Comparison of ENCODE assay signal across 33 cellular contexts in the genomic region with DNA sequence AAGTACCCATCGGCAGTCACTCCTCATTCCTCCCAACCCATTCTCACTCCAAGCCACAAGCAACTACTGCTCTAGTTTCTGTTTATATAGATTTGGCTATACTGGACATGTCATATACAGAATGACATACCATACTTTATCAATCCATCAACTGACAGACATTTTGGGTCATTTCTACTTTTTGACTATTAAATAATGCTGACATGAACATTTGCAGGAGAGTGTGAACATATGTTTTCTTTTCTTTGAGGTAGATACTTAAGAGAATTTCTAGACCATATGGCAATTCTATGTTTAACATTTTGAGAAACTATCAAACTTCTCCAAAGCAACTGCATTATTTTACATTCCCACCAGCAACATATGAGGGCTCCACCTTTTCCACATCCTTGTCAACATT. TPM values are rescaled to one million over a fixed set of nuclear protein-coding genes. Genes with fewer than 3 reads are reported as not detected.
DNase-seq lines count a peak whose midpoint lies in the region; ATAC-seq, FAIRE-seq and TF ChIP-seq lines count a peak whose summit lies in the region.
"Had no signal": no experiment of that assay in that cellular context is flagged by ENCODE, and none has a peak within 500 bp of the region (broad histone marks: within the 10 kb centered on the region; RNA-seq: fewer than 3 reads in every experiment).

No MANE protein-coding gene starts in this region.

- H3K9me3 Mint-ChIP-seq in activated CD8-positive, alpha-beta memory T cell treated with anti-CD3 and anti-CD28 coated beads, Interleukin-2, amount 10 ng/mL, durations not matched to agents 7 days and 5 days (ENCODE audit: low read depth), result no peaks in the 10 kb centered on the region
- no peaks in the 10 kb centered on the region for H3K9me3 Mint-ChIP-seq in H9
- H3K9me3 Mint-ChIP-seq: CD14-positive monocyte; CD4-positive, alpha-beta memory T cell; CD4-positive, CD25-positive, alpha-beta regulatory T cell; CD8-positive, alpha-beta memory T cell had no signal

- no peaks in the 10 kb centered on the region for H3K9me1 ChIP-seq in IMR-90 (ENCODE audit: insufficient read depth, low read length)

- no peak overlapping the region for H2BK120ac ChIP-seq in IMR-90 (ENCODE audit: low read depth, low read length)
- no peak overlapping the region for H2BK120ac ChIP-seq in H9 (ENCODE audit: low read depth, low read length, poor library complexity, severe bottlenecking)

- H3F3A ChIP-seq in PC-3 (ENCODE audit: low read length, unreplicated experiment), result no peaks in the 10 kb centered on the region

- H3K27me3 ChIP-seq in IMR-90 (ENCODE audit: control insufficient read depth, insufficient read depth, low read length) (no peaks in the 10 kb centered on the region), PC-3 (ENCODE audit: low read length) (no peaks in the 10 kb centered on the region), H9 (ENCODE audit: insufficient read depth, low read length) (no peaks in the 10 kb centered on the region)
- H3K27me3 ChIP-seq: BE2C, BLaER1 had no signal

- CTCF ChIA-PET in activated CD8-positive, alpha-beta memory T cell treated with anti-CD3 and anti-CD28 coated beads, Interleukin-2, amount 10 ng/mL, durations not matched to agents 7 days and 5 days (lab: Charles Lee), result interaction anchor here (0.8 kb wide), 1 partner anchor 46 kb away, joined by 3 read pairs; no protein-coding TSS in a partner anchor
- CTCF ChIA-PET in A549 (lab: Yijun Ruan, JAX), result no interaction called here
- CTCF ChIA-PET in IMR-90 (lab: Yijun Ruan, JAX), result no interaction called here
- CTCF ChIA-PET in PC-3 (lab: Charles Lee), result no interaction called here

- TF ChIP-seq CTCF in A549 (IDR thresholded peaks at IDR 0.05), result no peak
- TF ChIP-seq CTCF in IMR-90 (conservative IDR thresholded peaks at IDR 0.05; ENCODE audit: low read depth, low read length), result no peak
- no peak for TF ChIP-seq CTCF in PC-3 (conservative IDR thresholded peaks at IDR 0.05; ENCODE audit: low read depth, low read length)
- TF ChIP-seq CTCF in H9 (conservative IDR thresholded peaks at IDR 0.05), result no peak

- no peak overlapping the region for H4K8ac ChIP-seq in IMR-90 (ENCODE audit: low read depth in 2 of 2, low read length in 2 of 2)
- no peak overlapping the region for H4K8ac ChIP-seq in H9 (replicated peaks; ENCODE audit: insufficient read length, low read depth, low read length)

- H3K9me3 ChIP-seq in A549, result no peaks in the 10 kb centered on the region
- no peaks in the 10 kb centered on the region for H3K9me3 ChIP-seq in IMR-90 (ENCODE audit: control insufficient read depth, insufficient read depth, low read length)
- no peaks in the 10 kb centered on the region for H3K9me3 ChIP-seq in PC-3 (ENCODE audit: low read length)
- no peaks in the 10 kb centered on the region for H3K9me3 ChIP-seq in H9 (ENCODE audit: control insufficient read depth, low read depth, low read length)
- H3K9me3 ChIP-seq: BE2C, BLaER1 had no signal

- no peak overlapping the region for H4K5ac ChIP-seq in IMR-90 (ENCODE audit: low read depth, low read length)
- H4K5ac ChIP-seq in H9 (ENCODE audit: insufficient read length, low read depth, low read length), result no peak overlapping the region

- TF ChIP-seq POLR2A in A549 (IDR thresholded peaks at IDR 0.05; ENCODE audit: low read length) (no peak), IMR-90 (IDR thresholded peaks at IDR 0.05; ENCODE audit: low read depth, low read length) (no peak)

- H2BK20ac ChIP-seq in IMR-90 (ENCODE audit: low read depth, low read length) (no peak overlapping the region), H9 (ENCODE audit: low read depth, low read length, poor library complexity, severe bottlenecking) (no peak overlapping the region)

- no peak overlapping the region for H3K23ac ChIP-seq in IMR-90 (ENCODE audit: low read depth, low read length)
- H3K23ac ChIP-seq in H9 (ENCODE audit: insufficient read length, low read depth, low read length), result no peak overlapping the region

- TF ChIP-seq RAD21 in A549 (conservative IDR thresholded peaks at IDR 0.05 in 1 of 2, IDR thresholded peaks at IDR 0.05 in 1 of 2) (no peak), IMR-90 (IDR thresholded peaks at IDR 0.05; ENCODE audit: low read length) (no peak)

- H3K4ac ChIP-seq in IMR-90 (ENCODE audit: low read depth, low read length), result no peak overlapping the region
- no peak overlapping the region for H3K4ac ChIP-seq in H9 (ENCODE audit: low read depth, low read length)

- no peak overlapping the region for H2AK9ac ChIP-seq in IMR-90 (replicated peaks; ENCODE audit: low read depth, low read length, poor library complexity)

- H3K18ac ChIP-seq in IMR-90 (ENCODE audit: low read depth, low read length), result no peak overlapping the region
- H3K18ac ChIP-seq in H9 (ENCODE audit: insufficient read length, low read depth, low read length), result no peak overlapping the region

- H3K36me3 Mint-ChIP-seq in activated CD8-positive, alpha-beta memory T cell treated with anti-CD3 and anti-CD28 coated beads, Interleukin-2, amount 10 ng/mL, durations not matched to agents 7 days and 5 days, result no peaks in the 10 kb centered on the region
- H3K36me3 Mint-ChIP-seq in H9 (ENCODE audit: insufficient read depth in 1 of 3, low read depth in 3 of 3), result peaks cover 0 to 4% (median 0%) of the 10 kb centered on the region in 3 experiments; a peak in 2 of 7 replicates
- H3K36me3 Mint-ChIP-seq: CD14-positive monocyte had no signal

- TF ChIP-seq EP300 in A549 (IDR thresholded peaks at IDR 0.05), result no peak

- peaks cover 12% of the 10 kb centered on the region for H3K4me1 Mint-ChIP-seq in activated CD8-positive, alpha-beta memory T cell treated with anti-CD3 and anti-CD28 coated beads, Interleukin-2, amount 10 ng/mL, durations not matched to agents 7 days and 5 days
- 0 out of 4 replicates have a peak, but pooled peaks cover 0 to 3% of the 10 kb centered on the region in 2 experiments for H3K4me1 Mint-ChIP-seq in H9
- H3K4me1 Mint-ChIP-seq: CD14-positive monocyte; CD4-positive, alpha-beta memory T cell; CD8-positive, alpha-beta memory T cell had no signal

- no peak overlapping the region for H3T11ph ChIP-seq in H9 (ENCODE audit: low read length)

- no peak overlapping the region for H3K27ac Mint-ChIP-seq in activated CD8-positive, alpha-beta memory T cell treated with anti-CD3 and anti-CD28 coated beads, Interleukin-2, amount 10 ng/mL, durations not matched to agents 7 days and 5 days
- no peak overlapping the region for H3K27ac Mint-ChIP-seq in H9
- H3K27ac Mint-ChIP-seq: CD14-positive monocyte had no signal

- H3K14ac ChIP-seq in IMR-90 (replicated peaks; ENCODE audit: low read depth, low read length) (no peak overlapping the region), H9 (ENCODE audit: insufficient read depth, low read length) (no peak overlapping the region)

- H3K79me1 ChIP-seq in IMR-90 (ENCODE audit: low read depth in 1 of 2, low read length in 2 of 2) (no peaks in the 10 kb centered on the region), H9 (ENCODE audit: insufficient read depth, low read depth, low read length, poor library complexity, severe bottlenecking) (no peaks in the 10 kb centered on the region)

- DNase-seq in activated CD8-positive, alpha-beta memory T cell treated with anti-CD3 and anti-CD28 coated beads, Interleukin-2, amount 50 U/mL, for 48 hours, result peak; percentile 4
- DNase-seq in activated CD8-positive, alpha-beta memory T cell treated with anti-CD3 and anti-CD28 coated beads, Interleukin-2, amount 10 ng/mL, durations not matched to agents 7 days and 5 days, result no peak
- DNase-seq in A549 (ENCODE audit: low read depth in 1 of 2, low spot score in 1 of 2) (no peak), IMR-90 (no peak), PC-3 (no peak), H9 (no peak), hippocampal formation (lab: John Stamatoyannopoulos, UW) (no peak)
- DNase-seq: ACHN; BE2C; C1 segment of cervical spinal cord; CD4-positive, alpha-beta memory T cell; CD4-positive, CD25-positive, alpha-beta regulatory T cell; CD8-positive, alpha-beta memory T cell; COR-L47; DMS 273 treated with DMSO at 0.1 percent for 48 hours; DMS153; DMS53; DMS79; DND-41; EL; GDM1 had no signal

- H2AK5ac ChIP-seq in IMR-90 (ENCODE audit: low read depth, low read length) (no peak overlapping the region), H9 (ENCODE audit: insufficient read length, low read length) (no peak overlapping the region)

- H3K4me3 ChIP-seq in A549, result no peak overlapping the region
- H3K4me3 ChIP-seq in IMR-90 (ENCODE audit: insufficient read depth, low read depth, low read length), result no peak overlapping the region
- H3K4me3 ChIP-seq in PC-3 (ENCODE audit: low read length), result no peak overlapping the region
- H3K4me3 ChIP-seq: BLaER1, GM12878 had no signal

- BruUV-seq in IMR-90 (replicated peaks; lab: Mats Ljungman, UMichigan) (no TSS peak), PC-3 (replicated peaks; lab: Mats Ljungman, UMichigan) (no TSS peak)

- H3K27ac ChIP-seq in A549, result no peak overlapping the region
- H3K27ac ChIP-seq in IMR-90 (ENCODE audit: insufficient read depth, low read length), result no peak overlapping the region
- H3K27ac ChIP-seq in PC-3 (ENCODE audit: low read length), result no peak overlapping the region
- no peak overlapping the region for H3K27ac ChIP-seq in H9 (ENCODE audit: insufficient read length, low read depth, low read length)
- H3K27ac ChIP-seq: 22Rv1, BLaER1 had no signal

- no peaks in the 10 kb centered on the region for H3K9me2 ChIP-seq in PC-3 (replicated peaks; ENCODE audit: low read length)

- no peak overlapping the region for H2BK5ac ChIP-seq in IMR-90 (ENCODE audit: low read depth, low read length, poor library complexity, severe bottlenecking)
- H2BK5ac ChIP-seq in H9 (ENCODE audit: insufficient read length, low read length), result no peak overlapping the region

- no peak overlapping the region for H3K4me3 Mint-ChIP-seq in activated CD8-positive, alpha-beta memory T cell treated with anti-CD3 and anti-CD28 coated beads, Interleukin-2, amount 10 ng/mL, durations not matched to agents 7 days and 5 days
- H3K4me3 Mint-ChIP-seq in H9, result no peak overlapping the region
- H3K4me3 Mint-ChIP-seq: CD14-positive monocyte; CD4-positive, alpha-beta memory T cell; CD4-positive, CD25-positive, alpha-beta regulatory T cell; CD8-positive, alpha-beta memory T cell had no signal

- in situ Hi-C loops in IMR-90 (cut with MboI; ENCODE audit: low sequenced_read_pairs), result no loop called here

- H3K9ac ChIP-seq in IMR-90 (ENCODE audit: low read depth, low read length) (no peak overlapping the region), PC-3 (ENCODE audit: low read length) (no peak overlapping the region), H9 (ENCODE audit: extremely low read depth, insufficient read length, low read length) (no peak overlapping the region)
- H3K9ac ChIP-seq: BLaER1 had no signal

- H2BK15ac ChIP-seq in IMR-90 (ENCODE audit: low read depth, low read length) (no peak overlapping the region), H9 (ENCODE audit: low read depth, low read length) (no peak overlapping the region)

- dilution Hi-C loops in IMR-90 (cut with HindIII; ENCODE audit: low sequenced_read_pairs, unreplicated experiment), result no loop called here

- H4K20me1 ChIP-seq in IMR-90 (ENCODE audit: insufficient read depth, low read length) (no peaks in the 10 kb centered on the region), PC-3 (ENCODE audit: low read length) (no peaks in the 10 kb centered on the region), H9 (ENCODE audit: control insufficient read depth, insufficient read depth, insufficient read length) (no peaks in the 10 kb centered on the region)
- H4K20me1 ChIP-seq: BLaER1 had no signal

- H3K23me2 ChIP-seq in H9 (ENCODE audit: insufficient read length, low read depth, low read length, poor library complexity, severe bottlenecking), result no peaks in the 10 kb centered on the region

- H4K91ac ChIP-seq in IMR-90 (ENCODE audit: insufficient read depth, low read depth, low read length) (no peak overlapping the region), H9 (ENCODE audit: insufficient read length, low read depth, low read length) (no peak overlapping the region)

- H3K79me2 ChIP-seq in PC-3 (ENCODE audit: low read length), result no peaks in the 10 kb centered on the region
- H3K79me2 ChIP-seq in H9 (ENCODE audit: insufficient read depth, low read length), result no peaks in the 10 kb centered on the region

- POLR2A ChIA-PET in A549 (lab: Yijun Ruan, JAX) (no interaction called here), IMR-90 (lab: Charles Lee; ENCODE audit: unreplicated experiment) (no interaction called here), PC-3 (lab: Charles Lee; ENCODE audit: unreplicated experiment) (no interaction called here)

- no peaks in the 10 kb centered on the region for H3K27me3 Mint-ChIP-seq in activated CD8-positive, alpha-beta memory T cell treated with anti-CD3 and anti-CD28 coated beads, Interleukin-2, amount 10 ng/mL, durations not matched to agents 7 days and 5 days
- H3K27me3 Mint-ChIP-seq in H9 (ENCODE audit: low read depth), result no peaks in the 10 kb centered on the region
- H3K27me3 Mint-ChIP-seq: CD4-positive, alpha-beta memory T cell; CD8-positive, alpha-beta memory T cell had no signal

- intact Hi-C loops in IMR-90 (cut with micrococcal nuclease) (no loop called here), PC-3 (cut with micrococcal nuclease) (no loop called here)

- no peak for ATAC-seq in activated CD8-positive, alpha-beta memory T cell treated with anti-CD3 and anti-CD28 coated beads, Interleukin-2, amount 10 ng/mL, durations not matched to agents 7 days and 5 days
- ATAC-seq in A549 (no peak), IMR-90 (ENCODE audit: low read depth) (no peak), PC-3 (peak; percentile 40), HG02798 (IDR thresholded peaks at IDR 0.05; ENCODE audit: poor library complexity, unreplicated experiment) (no peak)
- ATAC-seq: GM12878 had no signal

- H3K4me2 ChIP-seq in A549, result no peak overlapping the region
- no peak overlapping the region for H3K4me2 ChIP-seq in IMR-90 (ENCODE audit: low read depth, low read length)
- H3K4me2 ChIP-seq in PC-3 (ENCODE audit: low read length), result no peak overlapping the region
- no peak overlapping the region for H3K4me2 ChIP-seq in H9 (ENCODE audit: insufficient read depth, insufficient read length, low read length)
- H3K4me2 ChIP-seq: BLaER1 had no signal

- H3K4me1 ChIP-seq in A549 (no peaks in the 10 kb centered on the region), IMR-90 (ENCODE audit: control insufficient read depth, insufficient read depth, low read length) (no peaks in the 10 kb centered on the region), PC-3 (ENCODE audit: insufficient read depth, low read length) (no peaks in the 10 kb centered on the region), H9 (ENCODE audit: insufficient read depth, low read length) (no peaks in the 10 kb centered on the region)
- H3K4me1 ChIP-seq: BE2C, BLaER1 had no signal

- no peak overlapping the region for H2BK12ac ChIP-seq in H9 (ENCODE audit: insufficient read length, low read depth, low read length)

- H3K36me3 ChIP-seq in IMR-90 (ENCODE audit: control insufficient read depth, insufficient read depth, low read length), result no peaks in the 10 kb centered on the region
- no peaks in the 10 kb centered on the region for H3K36me3 ChIP-seq in PC-3 (ENCODE audit: low read depth, low read length)
- H3K36me3 ChIP-seq: BE2C, BLaER1 had no signal

- 94% methylated on average over 1 of the region's 1 CpG for WGBS in A549 (ENCODE audit: missing lambda C conversion rate)
- WGBS in IMR-90 (ENCODE audit: extremely low coverage in 2 of 2, insufficient read length in 1 of 2), 2 experiments, result no CpG with 5 or more reads among the region's 1 CpG
- no CpG with 5 or more reads among the region's 1 CpG for WGBS in H9 (ENCODE audit: extremely low coverage, insufficient read length, low lambda C conversion rate)

- FAIRE-seq in A549 (lab: Jason Lieb, UNC), result no peak
- FAIRE-seq: GM12878, GM12892, GM19239 had no signal

- no peak overlapping the region for H3K56ac ChIP-seq in IMR-90 (ENCODE audit: extremely low read depth, insufficient read depth, low read length)
- no peak overlapping the region for H3K56ac ChIP-seq in H9 (ENCODE audit: insufficient read length, low read depth, low read length)

- H2AFZ ChIP-seq in IMR-90 (replicated peaks; ENCODE audit: low read length, poor library complexity), result no peak overlapping the region
- H2AFZ ChIP-seq in PC-3 (ENCODE audit: low read length), result no peak overlapping the region
- H2AFZ ChIP-seq in H9 (ENCODE audit: low read length), result no peak overlapping the region

RNA-seq across cellular contexts. Expression of gene NMUR1, which starts 32.6 kb away (rescaled TPM):
- 1 to 10 TPM; 3.6 to 8.6 TPM for total RNA-seq in activated CD8-positive, alpha-beta memory T cell treated with anti-CD3 and anti-CD28 coated beads, Interleukin-2, amount 10 ng/mL, durations not matched to agents 7 days and 5 days
- polyA plus RNA-seq in A549 (2011; rRNA removed) (0.05 TPM in 1 of 2 replicates, not detected in the other), A549 (2017; fragmentation: RNase III; extraction: RNeasy Plus Mini Kit Qiagen cat#74134 plus additional on column Dnase treatment) (not detected in 3 replicates), IMR-90 (2012; rRNA removed) (not detected in 2 replicates)
- 0.03 TPM in 2 replicates for polyA plus RNA-seq in A549 (2012; cell fraction: cytosol; rRNA removed)
- polyA plus RNA-seq in A549 (2012; cell fraction: nucleus; rRNA removed), result 0.05 and 0.10 TPM in 2 replicates
- not detected in 2 replicates for polyA minus RNA-seq in A549 (2011; rRNA and poly(A)+ RNA removed)
- total RNA-seq in IMR-90 (2012; rRNA removed) (not detected in 2 replicates), PC-3 (2014; rRNA removed) (0.17 TPM in 1 of 2 replicates, not detected in the other), H9 (2021) (0.13 and 0.20 TPM in 2 replicates)
- polyA plus RNA-seq in IMR-90 (2012; cell fraction: cytosol; rRNA removed), result not detected in 2 replicates
- not detected in 2 replicates for polyA plus RNA-seq in IMR-90 (2012; cell fraction: nucleus; rRNA removed; ENCODE audit: low replicate concordance)
- total RNA-seq: A172; A673; CD4-positive, alpha-beta memory T cell; Daoy; G401 had no signal
- polyA plus RNA-seq: AG04450, CD14-positive monocyte had no signal

RNA-seq across cellular contexts. Expression of gene NCL, which starts 33.4 kb away (rescaled TPM):
- 100 to 1,000 TPM; 634 to 820 TPM for total RNA-seq in activated CD8-positive, alpha-beta memory T cell treated with anti-CD3 and anti-CD28 coated beads, Interleukin-2, amount 10 ng/mL, durations not matched to agents 7 days and 5 days
- polyA plus RNA-seq in A549 (2011; rRNA removed) (390 and 456 TPM in 2 replicates), A549 (2017; fragmentation: RNase III; extraction: RNeasy Plus Mini Kit Qiagen cat#74134 plus additional on column Dnase treatment) (745 to 805 TPM (median 766 TPM) in 3 replicates), IMR-90 (2012; rRNA removed) (215 and 267 TPM in 2 replicates)
- polyA plus RNA-seq in A549 (2012; cell fraction: cytosol; rRNA removed), result 237 and 279 TPM in 2 replicates
- polyA plus RNA-seq in A549 (2012; cell fraction: nucleus; rRNA removed), result 106 and 163 TPM in 2 replicates
- 112 and 119 TPM in 2 replicates for polyA minus RNA-seq in A549 (2011; rRNA and poly(A)+ RNA removed)
- total RNA-seq in IMR-90 (2012; rRNA removed) (289 and 506 TPM in 2 replicates), PC-3 (2014; rRNA removed) (430 and 507 TPM in 2 replicates), H9 (2021) (1,269 and 1,271 TPM in 2 replicates)
- polyA plus RNA-seq in IMR-90 (2012; cell fraction: cytosol; rRNA removed), result 29.1 and 31.1 TPM in 2 replicates
- 20.1 and 129 TPM in 2 replicates for polyA plus RNA-seq in IMR-90 (2012; cell fraction: nucleus; rRNA removed; ENCODE audit: low replicate concordance)
